ENCODE assay signal across 8 cellular contexts in genomic region chr16:88743693-88744519, GRCh38.
A peak's percentile ranks its signal among the peaks of the same experiment; 100 is the strongest.
DNase-seq lines count a peak whose midpoint lies in the region; ATAC-seq lines count a peak whose summit lies in the region.

No MANE protein-coding gene starts in this region.

- H3K36me3 Mint-ChIP-seq in memory B cell = peaks cover 2% of the 10 kb centered on the region

- H3K27me3 Mint-ChIP-seq in memory B cell = no peaks in the 10 kb centered on the region

- DNase-seq in NCI-H1436 (lab: John Stamatoyannopoulos, UW) = peak; percentile 56
- DNase-seq in NCI-H1436 treated with DMSO at 0.1 percent for 48 hours (lab: John Stamatoyannopoulos, UW) = no peak
- DNase-seq in NCI-H2171 treated with DMSO at 0.1 percent for 48 hours (lab: John Stamatoyannopoulos, UW) = peak; percentile 24
- DNase-seq in activated CD8-positive, alpha-beta memory T cell treated with anti-CD3 and anti-CD28 coated beads for 1 hour (ENCODE audit: extremely low read depth in 1 of 2, low read depth in 1 of 2) = peak; percentile 42 to 71
- peak; percentile 69 for DNase-seq in effector CD8-positive, alpha-beta T cell (lab: John Stamatoyannopoulos, UW)
- peak; percentile 61 to 72 for DNase-seq in memory B cell (ENCODE audit: low spot score in 2 of 2)
- DNase-seq in stimulated activated CD8-positive, alpha-beta memory T cell treated with anti-CD3 and anti-CD28 coated beads, Interleukin-15, amount 100 ng/mL, for 4 hours (ENCODE audit: low read depth in 2 of 2) = peak; percentile 32 to 46

- H3K4me3 Mint-ChIP-seq in memory B cell = peak overlapping the region; percentile 5

- no peak for ATAC-seq in memory B cell (ENCODE audit: low read depth)
- no peak for ATAC-seq in HG02759 (IDR thresholded peaks at IDR 0.05; ENCODE audit: unreplicated experiment)

- no peaks in the 10 kb centered on the region for H3K9me3 Mint-ChIP-seq in memory B cell

- H3K4me1 Mint-ChIP-seq in memory B cell = peaks cover 29% of the 10 kb centered on the region

- no peak overlapping the region for H3K27ac Mint-ChIP-seq in memory B cell
